In genomic region chr7:151862606-151863381, GRCh38 we compare ENCODE assay signal across 17 cellular contexts.
"Had no signal": no experiment of that assay in that cellular context is flagged by ENCODE, and none has a peak within 500 bp of the region (broad histone marks: within the 10 kb centered on the region; RNA-seq: fewer than 3 reads in every experiment).

No MANE protein-coding gene starts in this region.

- ATAC-seq: activated CD4-positive, CD25-positive, alpha-beta regulatory T cell treated with anti-CD3 and anti-CD28 coated beads, Interleukin-2, amount 50 U/mL, for 24 hours; heart left ventricle; psoas muscle had no signal

- H3K4me3 ChIP-seq: heart left ventricle, ovary, psoas muscle, right atrium auricular region, stomach, suprapubic skin, tibial nerve had no signal

- H3K27me3 ChIP-seq: heart left ventricle, ovary, right atrium auricular region, stomach, suprapubic skin, tibial nerve had no signal

- H3K36me3 ChIP-seq: heart left ventricle, ovary, right atrium auricular region had no signal

- DNase-seq: activated CD4-positive, alpha-beta T cell treated with anti-CD3 and anti-CD28 coated beads, Interleukin-2, amount 10 ng/mL, durations not matched to agents 24 days and 14 days; activated naive CD4-positive, alpha-beta T cell treated with Interleukin-2 at 50 U/mL for 16 hours; activated naive CD8-positive, alpha-beta T cell treated with anti-CD3 and anti-CD28 coated beads, Interleukin-2, amount 10 ng/mL, durations not matched to agents 7 days and 5 days; activated T-cell treated with anti-CD3 and anti-CD28 coated beads, Interleukin-2, amount 50 U/mL, for 1 hour; amygdala; naive thymus-derived CD8-positive, alpha-beta T cell; ovary; psoas muscle; stimulated activated CD4-positive, alpha-beta T cell treated with anti-CD3 and anti-CD28 coated beads, Interleukin-4, amount 100 ng/mL, for 24 hours; stomach had no signal

- H3K4me1 ChIP-seq: psoas muscle had no signal

- H3K9me3 ChIP-seq: heart left ventricle, ovary, psoas muscle, right atrium auricular region, stomach, suprapubic skin, tibial nerve had no signal

- H3K27ac ChIP-seq: epithelial cell of prostate, heart left ventricle, ovary, psoas muscle, right atrium auricular region, stomach, suprapubic skin, tibial nerve, VCaP had no signal
